ENCODE assay signal across 33 cellular contexts in genomic region chr15:56690733-56691132, GRCh38.
"Had no signal": no experiment of that assay in that cellular context is flagged by ENCODE, and none has a peak within 500 bp of the region (broad histone marks: within the 10 kb centered on the region; RNA-seq: fewer than 3 reads in every experiment).

No MANE protein-coding gene starts in this region.

- FAIRE-seq: astrocyte, bronchial epithelial cell had no signal

- H3K4me3 ChIP-seq: adrenal gland, body of pancreas, breast epithelium, cardiac muscle cell had no signal

- H3K27me3 ChIP-seq: adrenal gland, body of pancreas, brain microvascular endothelial cell, breast epithelium, cardiac muscle cell had no signal

- DNase-seq: activated effector memory CD4-positive, alpha-beta T cell treated with anti-CD3 and anti-CD28 coated beads, Interleukin-2, amount 50 U/mL, for 16 hours; activated effector memory CD4-positive, alpha-beta T cell treated with Interleukin-2 at 50 U/mL for 16 hours; activated gamma-delta T cell; activated gamma-delta T cell treated with Interleukin-2 at 50 U/mL for 16 hours; activated naive CD4-positive, alpha-beta T cell; activated naive CD4-positive, alpha-beta T cell treated with anti-CD3 and anti-CD28 coated beads for 36 hours; activated naive CD4-positive, alpha-beta T cell treated with anti-CD3 and anti-CD28 coated beads, Interleukin-2, amount 10 ng/mL, durations not matched to agents 7 days and 5 days; activated naive CD4-positive, alpha-beta T cell treated with anti-CD3 and anti-CD28 coated beads, Interleukin-2, amount 50 U/mL, for 16 hours; activated naive CD4-positive, alpha-beta T cell treated with Interleukin-2 at 50 U/mL for 16 hours; activated naive CD8-positive, alpha-beta T cell treated with anti-CD3 and anti-CD28 coated beads for 36 hours; activated naive CD8-positive, alpha-beta T cell treated with anti-CD3 and anti-CD28 coated beads, Interleukin-2, amount 10 ng/mL, durations not matched to agents 7 days and 5 days; activated naive CD8-positive, alpha-beta T cell treated with anti-CD3 and anti-CD28 coated beads, Interleukin-2, amount 50 U/mL, for 24 hours; activated T-cell treated with anti-CD3 and anti-CD28 coated beads, Interleukin-2, amount 50 U/mL, for 1 hour; activated T-cell treated with anti-CD3 and anti-CD28 coated beads, Interleukin-2, amount 50 U/mL, for 24 hours; activated T-cell treated with anti-CD3 and anti-CD28 coated beads, Interleukin-2, amount 50 U/mL, for 4 hours; activated T-cell treated with anti-CD3 and anti-CD28 coated beads, Interleukin-2, amount 50 U/mL, for 48 hours; activated T-cell treated with anti-CD3 and anti-CD28 coated beads, Interleukin-2, amount 50 U/mL, for 72 hours; adrenal gland; amniotic stem cell; amygdala; anterior cingulate cortex; aorta; body of pancreas; brain microvascular endothelial cell; caudate nucleus; central memory CD4-positive, alpha-beta T cell; cerebellar nuclear complex had no signal

- ATAC-seq: activated naive CD4-positive, alpha-beta T cell treated with anti-CD3 and anti-CD28 coated beads, Interleukin-2, amount 50 U/mL, for 72 hours; activated naive CD8-positive, alpha-beta T cell treated with anti-CD3 and anti-CD28 coated beads, Interleukin-2, amount 50 U/mL, for 24 hours; activated T-cell treated with anti-CD3 and anti-CD28 coated beads, Interleukin-2, amount 50 U/mL, for 4 hours; activated T-cell treated with anti-CD3 and anti-CD28 coated beads, Interleukin-2, amount 50 U/mL, for 72 hours; activated T-helper 17 cell treated with anti-CD3 and anti-CD28 coated beads, Interleukin-2, amount 50 U/mL, for 72 hours; body of pancreas had no signal

- H3K27ac ChIP-seq: adrenal gland, body of pancreas, brain microvascular endothelial cell, breast epithelium, cardiac muscle cell had no signal

- H3K9me3 ChIP-seq: adrenal gland, body of pancreas, breast epithelium had no signal

- H3K4me1 ChIP-seq: adrenal gland, body of pancreas, breast epithelium had no signal

- H3K36me3 ChIP-seq: adrenal gland, brain microvascular endothelial cell, breast epithelium, cardiac muscle cell had no signal
